ENCODE assay signal across 14 cellular contexts in the genomic region with DNA sequence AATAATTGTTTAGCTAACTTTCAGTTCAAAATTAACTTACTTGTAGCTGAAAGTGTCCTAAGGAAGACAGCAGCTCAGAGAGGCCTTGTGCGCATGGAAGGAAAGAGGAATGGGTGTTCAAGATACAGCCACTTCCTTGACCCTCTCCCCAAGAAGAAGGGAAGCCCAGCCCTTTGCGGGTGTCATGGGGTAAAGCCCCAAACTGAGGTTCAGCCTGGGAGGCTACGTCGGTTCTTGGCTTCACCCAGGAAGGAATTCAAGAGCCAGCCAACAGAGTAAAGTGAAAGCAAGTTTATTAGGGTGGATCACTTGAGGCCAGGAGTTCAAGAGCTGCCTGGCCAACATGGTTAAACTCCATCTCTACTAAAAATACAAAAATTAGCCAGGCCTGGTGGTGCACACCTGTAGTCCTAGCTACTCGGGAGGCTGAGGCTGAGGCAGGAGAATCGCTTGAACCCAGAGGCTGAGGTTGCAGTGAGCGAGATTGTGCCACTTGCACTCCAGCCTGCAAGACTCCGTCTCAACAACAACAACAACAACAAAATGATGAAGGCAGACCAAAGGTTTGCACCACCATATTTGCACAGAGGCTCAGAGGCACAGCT. TPM values are rescaled to one million over a fixed set of nuclear protein-coding genes. Genes with fewer than 3 reads are reported as not detected.
A peak's percentile ranks its signal among the peaks of the same experiment; 100 is the strongest.
DNase-seq lines count a peak whose midpoint lies in the region; ATAC-seq and TF ChIP-seq lines count a peak whose summit lies in the region.
"Had no signal": no experiment of that assay in that cellular context is flagged by ENCODE, and none has a peak within 500 bp of the region (broad histone marks: within the 10 kb centered on the region; RNA-seq: fewer than 3 reads in every experiment).

No MANE protein-coding gene starts in this region.

- in situ Hi-C loops in astrocyte of the spinal cord (cut with HindIII; ENCODE audit: low sequenced_read_pairs) = no loop called here

- TF ChIP-seq CTCF in astrocyte of the spinal cord (IDR thresholded peaks at IDR 0.05; ENCODE audit: low read depth, low read length) = no peak
- no peak for TF ChIP-seq CTCF in lower lobe of right lung (IDR thresholded peaks at IDR 0.05)
- no peak for TF ChIP-seq CTCF in suprapubic skin (IDR thresholded peaks at IDR 0.05)

- peak; percentile 46 for DNase-seq in activated CD8-positive, alpha-beta memory T cell treated with anti-CD3 and anti-CD28 coated beads, Interleukin-2, amount 50 U/mL, for 48 hours
- DNase-seq in activated CD8-positive, alpha-beta memory T cell treated with anti-CD3 and anti-CD28 coated beads for 24 hours = no peak
- DNase-seq in astrocyte of the spinal cord (ENCODE audit: low read depth, low spot score) (no peak), lower lobe of right lung (peak; percentile 41), suprapubic skin (ENCODE audit: low spot score in 2 of 2) (peak; percentile 41 to 53), OCI-M2 (lab: John Stamatoyannopoulos, UW; ENCODE audit: unreplicated experiment) (no peak), DMS153 (lab: John Stamatoyannopoulos, UW) (no peak)
- DNase-seq: NCI-H1694, RPMI8226 had no signal

- peaks cover 22% of the 10 kb centered on the region for H3K4me1 ChIP-seq in lower lobe of right lung
- H3K4me1 ChIP-seq in suprapubic skin = peaks cover 21% of the 10 kb centered on the region

- H3K36me3 ChIP-seq in lower lobe of right lung (no peaks in the 10 kb centered on the region), suprapubic skin (no peaks in the 10 kb centered on the region)
- H3K36me3 ChIP-seq: adrenal gland had no signal

- H3K9me3 ChIP-seq in lower lobe of right lung (no peaks in the 10 kb centered on the region), suprapubic skin (no peaks in the 10 kb centered on the region)
- H3K9me3 ChIP-seq: adrenal gland had no signal

- WGBS in suprapubic skin = 84% methylated on average over 8 of the region's 8 CpGs

- ATAC-seq in lower lobe of right lung (peak in 1 of 2 donors; percentile 8), GM18868 (IDR thresholded peaks at IDR 0.05; ENCODE audit: unreplicated experiment) (no peak)
- ATAC-seq: esophagus mucosa had no signal

- TF ChIP-seq EP300 in suprapubic skin (IDR thresholded peaks at IDR 0.05) = no peak

- H3K27me3 ChIP-seq in lower lobe of right lung (ENCODE audit: low read depth) = peaks cover 17% of the 10 kb centered on the region
- H3K27me3 ChIP-seq in suprapubic skin = peaks cover 32% of the 10 kb centered on the region

- H3K27ac ChIP-seq in lower lobe of right lung = peak overlapping the region; percentile 71
- no peak overlapping the region for H3K27ac ChIP-seq in suprapubic skin
- H3K27ac ChIP-seq: HL-60 had no signal

- peak overlapping the region; percentile 4 for H3K4me3 ChIP-seq in astrocyte of the spinal cord (ENCODE audit: low read depth, low read length)
- peak overlapping the region; percentile 39 for H3K4me3 ChIP-seq in lower lobe of right lung
- H3K4me3 ChIP-seq in suprapubic skin = no peak overlapping the region

- TF ChIP-seq POLR2A in suprapubic skin (IDR thresholded peaks at IDR 0.05) = no peak

- intact Hi-C loops in lower lobe of right lung (cut with DNase I) = no loop called here

RNA-seq across cellular contexts. Expression of gene GPRIN2, which starts 15.9 kb away (rescaled TPM):
- 42.1 TPM for total RNA-seq in lower lobe of right lung
- total RNA-seq in suprapubic skin = 10 to 100 TPM; 32.8 to 61.2 (median 40.4) TPM
- total RNA-seq: subcutaneous adipose tissue had no signal

RNA-seq across cellular contexts. Expression of gene SYT15, which starts 38.4 kb away (rescaled TPM):
- total RNA-seq in lower lobe of right lung (34.5 TPM), suprapubic skin (1 to 10 TPM in 3 of 4 donors, under 1 TPM in 1; 0.26 to 4.0 (median 2.6) TPM)

Comparison
In these comparisons a context has a peak if more than half of its experiments do, and no peak if none do; other contexts are left out.
1. DNase-seq: peak in activated CD8-positive, alpha-beta memory T cell treated with anti-CD3 and anti-CD28 coated beads, Interleukin-2, amount 50 U/mL, for 48 hours (single experiment), lower lobe of right lung (single experiment) and suprapubic skin (2 of 2); none in activated CD8-positive, alpha-beta memory T cell treated with anti-CD3 and anti-CD28 coated beads for 24 hours (single experiment), astrocyte of the spinal cord (single experiment), OCI-M2 (single experiment) and DMS153 (single experiment).